ENCODE assay signal across 8 cellular contexts in genomic region chr7:129664029-129665012, GRCh38.
DNase-seq lines count a peak whose midpoint lies in the region; ATAC-seq and TF ChIP-seq lines count a peak whose summit lies in the region.

No MANE protein-coding gene starts in this region.

- H3K4me1 Mint-ChIP-seq in activated naive CD8-positive, alpha-beta T cell treated with anti-CD3 and anti-CD28 coated beads, Interleukin-2, amount 50 U/mL, for 24 hours = peaks cover 11% of the 10 kb centered on the region

- H3K4me3 Mint-ChIP-seq in activated naive CD8-positive, alpha-beta T cell treated with anti-CD3 and anti-CD28 coated beads, Interleukin-2, amount 50 U/mL, for 24 hours = no peak overlapping the region

- peaks cover 15% of the 10 kb centered on the region for H3K9me3 Mint-ChIP-seq in activated naive CD8-positive, alpha-beta T cell treated with anti-CD3 and anti-CD28 coated beads, Interleukin-2, amount 50 U/mL, for 24 hours

- H3K4me3 ChIP-seq in astrocyte of the spinal cord (ENCODE audit: low read depth, low read length) = no peak overlapping the region

- in situ Hi-C loops in astrocyte of the spinal cord (cut with HindIII; ENCODE audit: low sequenced_read_pairs) = no loop called here

- H3K36me3 Mint-ChIP-seq in activated naive CD8-positive, alpha-beta T cell treated with anti-CD3 and anti-CD28 coated beads, Interleukin-2, amount 50 U/mL, for 24 hours (ENCODE audit: low read depth) = peaks cover 39% of the 10 kb centered on the region

- H3K27ac Mint-ChIP-seq in activated naive CD8-positive, alpha-beta T cell treated with anti-CD3 and anti-CD28 coated beads, Interleukin-2, amount 50 U/mL, for 24 hours = no peak overlapping the region

- no peak for ATAC-seq in activated naive CD8-positive, alpha-beta T cell treated with anti-CD3 and anti-CD28 coated beads, Interleukin-2, amount 50 U/mL, for 24 hours
- no peak for ATAC-seq in GM19467 (IDR thresholded peaks at IDR 0.05; ENCODE audit: unreplicated experiment)

- H3K27me3 Mint-ChIP-seq in activated naive CD8-positive, alpha-beta T cell treated with anti-CD3 and anti-CD28 coated beads, Interleukin-2, amount 50 U/mL, for 24 hours = no peaks in the 10 kb centered on the region

- DNase-seq in Ammon's horn (ENCODE audit: low spot score) (peak; percentile 35), GM20000 (ENCODE audit: low spot score) (peak; percentile 70), NCI-H2227 (lab: John Stamatoyannopoulos, UW; ENCODE audit: unreplicated experiment) (peak; percentile 63), astrocyte of the spinal cord (ENCODE audit: low read depth, low spot score) (peak; percentile 84), kidney tubule cell (ENCODE audit: low spot score) (peak; percentile 75)
- no peak for DNase-seq in activated naive CD8-positive, alpha-beta T cell treated with anti-CD3 and anti-CD28 coated beads, Interleukin-2, amount 50 U/mL, for 24 hours
- DNase-seq in stimulated activated CD4-positive, alpha-beta T cell treated with anti-CD3 and anti-CD28 coated beads, Interleukin-4, amount 100 ng/mL, for 1 hour = no peak

- TF ChIP-seq CTCF in GM20000 (IDR thresholded peaks at IDR 0.05; ENCODE audit: extremely low read depth, missing control alignments) (no peak), astrocyte of the spinal cord (IDR thresholded peaks at IDR 0.05; ENCODE audit: low read depth, low read length) (peak; percentile 50)

Comparison
In these comparisons a context has a peak if more than half of its experiments do, and no peak if none do; other contexts are left out.
1. DNase-seq: peak in Ammon's horn (single experiment), GM20000 (single experiment), NCI-H2227 (single experiment), astrocyte of the spinal cord (single experiment) and kidney tubule cell (single experiment); none in activated naive CD8-positive, alpha-beta T cell treated with anti-CD3 and anti-CD28 coated beads, Interleukin-2, amount 50 U/mL, for 24 hours (single experiment) and stimulated activated CD4-positive, alpha-beta T cell treated with anti-CD3 and anti-CD28 coated beads, Interleukin-4, amount 100 ng/mL, for 1 hour (single experiment).